In the genomic region with DNA sequence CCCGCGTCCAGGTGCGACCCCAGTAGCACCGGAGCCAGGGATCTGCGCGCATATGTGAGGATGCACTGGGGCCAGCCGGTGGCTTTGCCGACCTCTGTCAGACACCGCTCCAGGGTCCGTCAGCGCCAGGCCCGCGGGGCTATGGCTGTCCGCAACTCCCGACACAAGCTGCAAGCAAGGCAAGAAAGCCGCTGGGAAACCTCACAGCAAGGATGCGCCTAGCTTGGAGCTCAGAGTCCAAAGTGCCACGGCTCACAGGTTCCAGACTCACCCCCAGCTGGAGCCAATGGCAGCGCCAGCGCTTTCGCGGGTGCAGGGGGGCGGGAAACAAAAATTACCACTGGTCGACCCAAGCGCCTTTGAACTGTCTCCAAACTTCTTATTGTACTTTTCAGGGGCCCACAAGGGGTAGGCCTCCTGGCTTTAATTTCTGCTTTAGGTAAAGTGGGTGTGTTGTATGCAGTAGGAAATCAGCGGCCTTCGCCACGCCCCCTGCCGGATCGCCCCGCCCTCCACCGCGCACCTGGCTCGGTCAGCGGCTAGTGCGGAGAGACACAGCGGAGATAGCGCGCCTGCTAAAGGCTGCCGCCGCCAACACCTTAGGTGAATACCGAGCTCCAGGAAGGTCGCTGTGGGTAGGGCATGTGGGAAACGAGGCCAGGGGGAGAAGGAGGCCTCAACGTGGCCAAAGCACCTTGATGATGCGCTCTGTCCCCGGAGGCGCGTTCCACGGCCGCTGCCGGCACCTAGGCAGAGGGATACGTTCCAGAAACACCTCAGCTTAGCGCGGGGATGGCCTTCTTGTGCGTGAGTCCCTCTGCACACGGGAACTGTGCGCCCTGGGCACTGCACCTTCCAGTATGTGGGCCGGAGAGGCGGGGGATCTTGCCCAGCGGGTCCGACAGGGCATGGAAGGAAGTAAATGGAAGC, we compare ENCODE assay signal across 8 cellular contexts.
DNase-seq lines count a peak whose midpoint lies in the region; ATAC-seq and TF ChIP-seq lines count a peak whose summit lies in the region.

No MANE protein-coding gene starts in this region.

- H3K4me3 ChIP-seq in fibroblast of the aortic adventitia (ENCODE audit: low read depth, low read length), result peak overlapping the region; percentile 9

- DNase-seq in NCI-H748 (lab: John Stamatoyannopoulos, UW; ENCODE audit: unreplicated experiment) (peak; percentile 34), NCI-H748 treated with DMSO at 0.1 percent for 48 hours (lab: John Stamatoyannopoulos, UW) (no peak), fibroblast of the aortic adventitia (ENCODE audit: low read depth) (no peak), GOT3 (lab: John Stamatoyannopoulos, UW) (no peak), substantia nigra (lab: John Stamatoyannopoulos, UW) (no peak)
- peak; percentile 57 to 65 for DNase-seq in activated CD8-positive, alpha-beta memory T cell treated with anti-CD3 and anti-CD28 coated beads for 4 hours (ENCODE audit: low read depth in 2 of 2)
- peak; percentile 55 to 82 for DNase-seq in stimulated activated CD4-positive, alpha-beta T cell treated with anti-CD3 and anti-CD28 coated beads, Interleukin-1b, Interleukin-23, amount 100 ng/mL, for 1 hour (ENCODE audit: low read depth in 2 of 2)

- no peak for ATAC-seq in GM18498 (IDR thresholded peaks at IDR 0.05; ENCODE audit: unreplicated experiment)

- no peak overlapping the region for H3K27ac ChIP-seq in substantia nigra (ENCODE audit: low read depth, low read length, poor library complexity, severe bottlenecking)

- TF ChIP-seq CTCF in fibroblast of the aortic adventitia (IDR thresholded peaks at IDR 0.05; ENCODE audit: insufficient read depth, low read length), result no peak

Comparison
In these comparisons a context has a peak if more than half of its experiments do, and no peak if none do; other contexts are left out.
1. DNase-seq: peak in NCI-H748 (single experiment), activated CD8-positive, alpha-beta memory T cell treated with anti-CD3 and anti-CD28 coated beads for 4 hours (2 of 2) and stimulated activated CD4-positive, alpha-beta T cell treated with anti-CD3 and anti-CD28 coated beads, Interleukin-1b, Interleukin-23, amount 100 ng/mL, for 1 hour (2 of 2); none in NCI-H748 treated with DMSO at 0.1 percent for 48 hours (single experiment), fibroblast of the aortic adventitia (single experiment), GOT3 (single experiment) and substantia nigra (0 of 49).